23 cellular contexts compared by ENCODE assay signal in genomic region chr9:131298341-131298740, GRCh38. TPM values are rescaled to one million over a fixed set of nuclear protein-coding genes. Genes with fewer than 3 reads are reported as not detected.
DNase-seq lines count a peak whose midpoint lies in the region; ATAC-seq and TF ChIP-seq lines count a peak whose summit lies in the region.
"Had no signal": no experiment of that assay in that cellular context is flagged by ENCODE, and none has a peak within 500 bp of the region (broad histone marks: within the 10 kb centered on the region; RNA-seq: fewer than 3 reads in every experiment).

No MANE protein-coding gene starts in this region.

- H2BK12ac ChIP-seq in neuronal stem cell (ENCODE audit: low read length), result no peak overlapping the region

- peaks cover 0 to 17% (median 0%) of the 10 kb centered on the region in 9 donors for H3K36me3 ChIP-seq in heart left ventricle
- H3K36me3 ChIP-seq in right atrium auricular region, result peaks cover 10% of the 10 kb centered on the region
- H3K36me3 ChIP-seq in neuronal stem cell (replicated peaks in 1 of 2; ENCODE audit: control insufficient read depth in 2 of 2, insufficient read depth in 2 of 2, low read length in 2 of 2), result no peaks in the 10 kb centered on the region
- H3K36me3 ChIP-seq in thymus (ENCODE audit: control insufficient read depth, insufficient read depth), result no peaks in the 10 kb centered on the region
- H3K36me3 ChIP-seq: SJSA1 had no signal

- no peak overlapping the region for H3K4ac ChIP-seq in neuronal stem cell (ENCODE audit: low read length)

- H2BK15ac ChIP-seq in neuronal stem cell (ENCODE audit: low read length), result no peak overlapping the region

- no peak for TF ChIP-seq POLR2A in heart left ventricle (IDR thresholded peaks at IDR 0.05)

- DNase-seq in heart left ventricle (no peak), left ventricle myocardium superior (no peak), right atrium auricular region (ENCODE audit: low spot score) (no peak), neuronal stem cell (ENCODE audit: low spot score) (no peak), cerebellar cortex (ENCODE audit: low spot score) (no peak)
- DNase-seq: C1 segment of cervical spinal cord; Caco-2; CD4-positive, alpha-beta memory T cell; HCEC 1CT; NCI-H1092 treated with DMSO at 0.1 percent for 48 hours; NCI-H1436; NCI-H187; NCI-H2081 treated with DMSO at 0.1 percent for 48 hours; NCI-H446; NCI-H524 treated with DMSO at 0.1 percent for 48 hours; NCI-H82; NK-92 treated with Interleukin-12 subunit alpha and Interleukin-12 subunit beta, amount 100 ng/mL, for 24 hours; PC-3 had no signal

- no peak overlapping the region for H3K14ac ChIP-seq in neuronal stem cell (ENCODE audit: low read length)

- peak in 3 of 4 donors; percentile 1 to 2 (median 1) for ATAC-seq in heart left ventricle
- ATAC-seq in left ventricle myocardium superior, result no peak
- ATAC-seq in GM19452 (IDR thresholded peaks at IDR 0.05; ENCODE audit: unreplicated experiment), result no peak
- ATAC-seq in GM18907 (IDR thresholded peaks at IDR 0.05; ENCODE audit: unreplicated experiment), result no peak
- ATAC-seq: PC-3 had no signal

- no peak overlapping the region for H4K91ac ChIP-seq in neuronal stem cell (ENCODE audit: low read depth, low read length, poor library complexity)

- 60 to 65% (median 62%) methylated on average over 4 to 5 of the region's 5 CpGs for WGBS in heart left ventricle, 4 donors
- WGBS in neuronal stem cell (ENCODE audit: extremely low coverage in 2 of 2, insufficient read length in 2 of 2, insufficient replicate concordance in 1 of 2), 2 donors, result no CpG with 5 or more reads among the region's 5 CpGs
- 97% methylated on average over 5 of the region's 5 CpGs for WGBS in thymus

- H3K4me2 ChIP-seq in neuronal stem cell (ENCODE audit: insufficient read depth, low read length, poor library complexity, severe bottlenecking), result no peak overlapping the region

- no peak overlapping the region for H3K9ac ChIP-seq in neuronal stem cell (ENCODE audit: low read depth, low read length, poor library complexity)

- intact Hi-C loops in heart left ventricle (cut with DNase I) (loop anchor here in 3 of 10 donors (5.0 kb wide), 1 partner anchor 34 kb away; no protein-coding TSS in a partner anchor), left ventricle myocardium superior (cut with micrococcal nuclease) (no loop called here)

- no peak overlapping the region for H2BK120ac ChIP-seq in neuronal stem cell (ENCODE audit: low read depth, low read length)

- no peak overlapping the region for H3K23ac ChIP-seq in neuronal stem cell (ENCODE audit: low read depth, low read length, poor library complexity)

- H3K27me3 ChIP-seq in heart left ventricle, result no peaks in the 10 kb centered on the region
- H3K27me3 ChIP-seq in right atrium auricular region, result no peaks in the 10 kb centered on the region
- H3K27me3 ChIP-seq in neuronal stem cell (ENCODE audit: control insufficient read depth in 3 of 3, insufficient read depth in 3 of 3, low read depth in 1 of 3, low read length in 3 of 3), result no peaks in the 10 kb centered on the region
- no peaks in the 10 kb centered on the region for H3K27me3 ChIP-seq in thymus (ENCODE audit: control insufficient read depth, insufficient read depth)
- H3K27me3 ChIP-seq: SJSA1 had no signal

- no peak overlapping the region for H2BK5ac ChIP-seq in neuronal stem cell (ENCODE audit: low read length)

- peaks cover 0 to 91% (median 42%) of the 10 kb centered on the region in 12 donors for H3K4me1 ChIP-seq in heart left ventricle
- H3K4me1 ChIP-seq in right atrium auricular region, result peaks cover 0 to 57% of the 10 kb centered on the region in 2 donors
- H3K4me1 ChIP-seq in neuronal stem cell (ENCODE audit: control insufficient read depth in 2 of 2, insufficient read depth in 1 of 2, low read depth in 1 of 2, low read length in 2 of 2), result peaks cover 2 to 3% of the 10 kb centered on the region in 2 donors
- no peaks in the 10 kb centered on the region for H3K4me1 ChIP-seq in thymus (ENCODE audit: control insufficient read depth, insufficient read depth, low read length)
- H3K4me1 ChIP-seq: Caco-2, SJSA1 had no signal

- H3K9me3 ChIP-seq in heart left ventricle, result no peaks in the 10 kb centered on the region
- no peaks in the 10 kb centered on the region for H3K9me3 ChIP-seq in right atrium auricular region
- H3K9me3 ChIP-seq in neuronal stem cell (replicated peaks in 1 of 2; ENCODE audit: control insufficient read depth in 2 of 2, insufficient read depth in 1 of 2, low read depth in 1 of 2, low read length in 2 of 2), result no peaks in the 10 kb centered on the region
- H3K9me3 ChIP-seq in thymus (ENCODE audit: control insufficient read depth), result no peaks in the 10 kb centered on the region
- H3K9me3 ChIP-seq: Caco-2, SJSA1 had no signal

- H4K8ac ChIP-seq in neuronal stem cell (ENCODE audit: low read depth, low read length), result no peak overlapping the region

- TF ChIP-seq CTCF in heart left ventricle (IDR thresholded peaks at IDR 0.05) (no peak), right atrium auricular region (IDR thresholded peaks at IDR 0.05) (no peak)

- H3K27ac ChIP-seq in heart left ventricle, result peak overlapping the region; percentile 72 to 98 (median 91)
- H3K27ac ChIP-seq in right atrium auricular region, result peak overlapping the region; percentile 87 to 93
- H3K27ac ChIP-seq in neuronal stem cell (replicated peaks; ENCODE audit: low read length), result no peak overlapping the region
- H3K27ac ChIP-seq in thymus (ENCODE audit: low read depth), result peak overlapping the region; percentile 4
- H3K27ac ChIP-seq: HL-60, SJSA1 had no signal

- no peak overlapping the region for H3K18ac ChIP-seq in neuronal stem cell (ENCODE audit: low read length)

- H3K4me3 ChIP-seq in heart left ventricle (no peak overlapping the region), right atrium auricular region (no peak overlapping the region), neuronal stem cell (ENCODE audit: low read length in 2 of 2) (no peak overlapping the region), thymus (ENCODE audit: low read length) (no peak overlapping the region)
- H3K4me3 ChIP-seq: SJSA1 had no signal

- peak overlapping the region; percentile 44 for H2AK5ac ChIP-seq in neuronal stem cell (ENCODE audit: low read depth, low read length)

- no peak overlapping the region for H2AFZ ChIP-seq in neuronal stem cell (ENCODE audit: low read length)

- H3K79me1 ChIP-seq in neuronal stem cell (ENCODE audit: low read depth, low read length), result no peaks in the 10 kb centered on the region

RNA-seq across cellular contexts. Expression of gene PLPP7, which starts 8.8 kb away (rescaled TPM):
- total RNA-seq in heart left ventricle (100 to 1,000 TPM in 6 of 9 donors, 10 to 100 TPM in 3; 78.8 to 293 (median 109) TPM), left ventricle myocardium superior (127 TPM), right atrium auricular region (100 to 1,000 TPM; 124 to 216 TPM)
- polyA plus RNA-seq in heart left ventricle (100 to 1,000 TPM in 1 of 2 donors, 10 to 100 TPM in 1; 56.1 to 166 TPM), thymus (0.96 TPM)
- polyA plus RNA-seq in neuronal stem cell (2013, experiment 1 of 2), result 4.2 TPM
- 4.1 TPM for polyA plus RNA-seq in neuronal stem cell (2013, experiment 2 of 2)
- total RNA-seq: CD4-positive, alpha-beta memory T cell; PC-3 had no signal
- polyA plus RNA-seq: CD4-positive, alpha-beta memory T cell had no signal

RNA-seq across cellular contexts. Expression of gene FAM78A, which starts 22.0 kb away (rescaled TPM):
- total RNA-seq in heart left ventricle (10 to 100 TPM; 24.8 to 36.0 (median 33.4) TPM), left ventricle myocardium superior (69.1 TPM), right atrium auricular region (10 to 100 TPM; 31.8 to 55.3 TPM)
- polyA plus RNA-seq in heart left ventricle (10 to 100 TPM; 13.6 to 37.9 TPM), thymus (28.2 TPM)
- 2.7 TPM for polyA plus RNA-seq in neuronal stem cell (2013, experiment 1 of 2)
- polyA plus RNA-seq in neuronal stem cell (2013, experiment 2 of 2), result 2.5 TPM

Comparison
In these comparisons a context has a peak if more than half of its experiments do, and no peak if none do; other contexts are left out.
1. ATAC-seq: peak in heart left ventricle (3 of 4); none in left ventricle myocardium superior (single experiment), GM19452 (single experiment) and GM18907 (single experiment).